In genomic region chr2:48754874-48755273, GRCh38 we compare ENCODE assay signal across 1 cellular context.
TF ChIP-seq lines count a peak whose summit lies in the region.

No MANE protein-coding gene starts in this region.

TF ChIP-seq in A549, 52 proteins besides CTCF, POLR2A, EP300 and RAD21 (continued from another document):
- TF ChIP-seq HES2 (IDR thresholded peaks at IDR 0.05) (no peak), NFE2L2 (conservative IDR thresholded peaks at IDR 0.05; ENCODE audit: low read length) (no peak), MAX (IDR thresholded peaks at IDR 0.05) (no peak), EHF (CRISPR knock-in tag; IDR thresholded peaks at IDR 0.05) (no peak)
